ENCODE assay signal across 13 cellular contexts in genomic region chr10:19921300-19922140, GRCh38.
A peak's percentile ranks its signal among the peaks of the same experiment; 100 is the strongest.
DNase-seq lines count a peak whose midpoint lies in the region; ATAC-seq and TF ChIP-seq lines count a peak whose summit lies in the region.
"Had no signal": no experiment of that assay in that cellular context is flagged by ENCODE, and none has a peak within 500 bp of the region (broad histone marks: within the 10 kb centered on the region; RNA-seq: fewer than 3 reads in every experiment).

No MANE protein-coding gene starts in this region.

- POLR2A ChIA-PET in A673 (lab: Charles Lee; ENCODE audit: low non-redundant PET): no interaction called here

- no peak for TF ChIP-seq CTCF in A673 (conservative IDR thresholded peaks at IDR 0.05; ENCODE audit: low read depth, low read length)
- TF ChIP-seq CTCF in fibroblast of villous mesenchyme (IDR thresholded peaks at IDR 0.05; ENCODE audit: insufficient read depth, low read depth, low read length): no peak

- CTCF ChIA-PET in A673 (lab: Charles Lee): no interaction called here

- peak overlapping the region; percentile 65 for H3K27ac ChIP-seq in A673 (ENCODE audit: low read depth, low read length, poor library complexity, severe bottlenecking)

- no peaks in the 10 kb centered on the region for H3K36me3 ChIP-seq in A673 (ENCODE audit: insufficient read depth, low read length, poor library complexity, severe bottlenecking)

- peaks cover 59% of the 10 kb centered on the region for H3K4me1 ChIP-seq in A673 (ENCODE audit: insufficient read depth, low read length, poor library complexity, severe bottlenecking)

- H3K4me3 ChIP-seq in A673 (ENCODE audit: low read depth, low read length, poor library complexity, severe bottlenecking): no peak overlapping the region
- no peak overlapping the region for H3K4me3 ChIP-seq in fibroblast of villous mesenchyme (ENCODE audit: low read depth, low read length)

- intact Hi-C loops in A673 (cut with micrococcal nuclease; ENCODE audit: unreplicated experiment): no loop called here

- no peak for ATAC-seq in HG03460 (IDR thresholded peaks at IDR 0.05; ENCODE audit: unreplicated experiment)
- ATAC-seq: activated CD4-positive, alpha-beta T cell treated with anti-CD3 and anti-CD28 coated beads for 36 hours had no signal

- DNase-seq in A673 (ENCODE audit: low spot score): no peak
- peak; percentile 51 for DNase-seq in astrocyte of the hippocampus (ENCODE audit: low read depth, low spot score)
- peak; percentile 61 for DNase-seq in fibroblast of villous mesenchyme (ENCODE audit: low read depth)
- DNase-seq in pons (ENCODE audit: low spot score): peak; percentile 31
- DNase-seq in cerebellar cortex (ENCODE audit: low spot score): no peak
- no peak for DNase-seq in NCI-H1417 (lab: John Stamatoyannopoulos, UW)
- no peak for DNase-seq in SIG-M5 (lab: John Stamatoyannopoulos, UW)
- DNase-seq: 8988T; activated CD4-positive, alpha-beta T cell treated with anti-CD3 and anti-CD28 coated beads for 36 hours; activated gamma-delta T cell treated with Interleukin-2 at 50 U/mL for 16 hours; NCI-H2107; stimulated activated CD4-positive, alpha-beta T cell treated with anti-CD3 and anti-CD28 coated beads, Interleukin-12 subunit alpha, Interleukin-12 subunit beta, amount 100 ng/mL, for 4 hours had no signal

- no peaks in the 10 kb centered on the region for H3K27me3 ChIP-seq in A673 (replicated peaks; ENCODE audit: insufficient read depth, low read depth, low read length, poor library complexity)

- no TSS peak for BruUV-seq in A673 (replicated peaks; lab: Mats Ljungman, UMichigan)

- H3K9me3 ChIP-seq in A673 (ENCODE audit: low read depth, low read length, poor library complexity, severe bottlenecking): no peaks in the 10 kb centered on the region

Comparison
In these comparisons a context has a peak if more than half of its experiments do, and no peak if none do; other contexts are left out.
1. DNase-seq: peak in astrocyte of the hippocampus (single experiment), fibroblast of villous mesenchyme (single experiment) and pons (single experiment); none in A673 (single experiment), cerebellar cortex (single experiment), NCI-H1417 (0 of 3) and SIG-M5 (single experiment).